ENCODE assay signal across 1 cellular context in the genomic region with DNA sequence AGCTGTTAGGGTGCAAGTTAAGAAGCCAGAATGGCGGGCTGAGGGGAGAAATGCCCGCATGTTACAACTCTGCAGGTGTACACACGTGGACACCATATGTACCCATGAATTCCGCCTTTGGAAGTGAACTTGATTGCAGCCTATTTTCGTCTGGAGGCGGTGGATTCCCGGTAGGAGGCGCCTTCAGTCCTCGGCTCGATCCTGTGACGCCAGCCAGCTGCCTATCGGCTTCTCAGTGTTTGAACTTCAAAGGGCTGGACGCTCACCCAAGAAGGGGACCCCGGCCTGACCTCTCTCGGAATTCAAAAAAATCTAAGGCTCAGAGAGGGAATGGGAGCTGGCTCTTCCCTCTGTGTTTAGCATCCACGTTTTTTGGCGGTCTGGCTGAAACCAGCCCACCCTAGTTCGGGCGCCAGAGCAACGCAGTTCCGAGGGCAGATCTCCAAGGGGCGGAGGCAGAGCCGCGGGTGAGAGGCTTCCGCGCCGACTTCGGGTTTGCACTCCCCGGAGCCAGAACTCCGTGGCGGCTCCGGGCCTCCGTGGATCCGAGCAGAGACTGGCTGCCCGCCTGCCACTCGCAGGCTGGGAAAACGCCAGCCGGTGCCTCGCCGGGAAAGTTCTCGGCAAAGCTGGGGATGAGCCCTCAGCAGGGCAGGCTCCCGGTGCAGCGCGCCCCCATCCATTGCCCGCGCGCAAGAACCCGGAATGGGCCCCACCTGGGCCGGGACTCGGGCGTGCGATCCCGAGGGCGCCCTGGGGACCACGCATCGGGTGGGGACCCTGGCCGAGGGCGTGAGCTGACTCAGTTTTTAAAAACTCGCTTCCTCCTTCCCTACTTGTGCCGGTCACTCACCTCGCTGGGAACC.
TF ChIP-seq lines count a peak whose summit lies in the region.

No MANE protein-coding gene starts in this region.

TF ChIP-seq in HCT116, 20 proteins besides CTCF, POLR2A, EP300 and RAD21 (continued from another document):
- peak; percentile 39; the same call in 1 of the 2 replicates for TF ChIP-seq POLR2AphosphoS5 (IDR thresholded peaks at IDR 0.05; ENCODE audit: low read depth, low read length)
- peak; percentile 53; the same call in 1 of the 2 replicates for TF ChIP-seq SIN3A (IDR thresholded peaks at IDR 0.05; ENCODE audit: low read depth)
